ENCODE assay signal across 1 cellular context in genomic region chr7:148939128-148939747, GRCh38.
TF ChIP-seq lines count a peak whose summit lies in the region.

No MANE protein-coding gene starts in this region.

TF ChIP-seq in A549, 52 proteins besides CTCF, POLR2A, EP300 and RAD21 (continued from another document):
- TF ChIP-seq REST (IDR thresholded peaks at IDR 0.05) (no peak), KDM5A (IDR thresholded peaks at IDR 0.05) (no peak)
